In the genomic region with DNA sequence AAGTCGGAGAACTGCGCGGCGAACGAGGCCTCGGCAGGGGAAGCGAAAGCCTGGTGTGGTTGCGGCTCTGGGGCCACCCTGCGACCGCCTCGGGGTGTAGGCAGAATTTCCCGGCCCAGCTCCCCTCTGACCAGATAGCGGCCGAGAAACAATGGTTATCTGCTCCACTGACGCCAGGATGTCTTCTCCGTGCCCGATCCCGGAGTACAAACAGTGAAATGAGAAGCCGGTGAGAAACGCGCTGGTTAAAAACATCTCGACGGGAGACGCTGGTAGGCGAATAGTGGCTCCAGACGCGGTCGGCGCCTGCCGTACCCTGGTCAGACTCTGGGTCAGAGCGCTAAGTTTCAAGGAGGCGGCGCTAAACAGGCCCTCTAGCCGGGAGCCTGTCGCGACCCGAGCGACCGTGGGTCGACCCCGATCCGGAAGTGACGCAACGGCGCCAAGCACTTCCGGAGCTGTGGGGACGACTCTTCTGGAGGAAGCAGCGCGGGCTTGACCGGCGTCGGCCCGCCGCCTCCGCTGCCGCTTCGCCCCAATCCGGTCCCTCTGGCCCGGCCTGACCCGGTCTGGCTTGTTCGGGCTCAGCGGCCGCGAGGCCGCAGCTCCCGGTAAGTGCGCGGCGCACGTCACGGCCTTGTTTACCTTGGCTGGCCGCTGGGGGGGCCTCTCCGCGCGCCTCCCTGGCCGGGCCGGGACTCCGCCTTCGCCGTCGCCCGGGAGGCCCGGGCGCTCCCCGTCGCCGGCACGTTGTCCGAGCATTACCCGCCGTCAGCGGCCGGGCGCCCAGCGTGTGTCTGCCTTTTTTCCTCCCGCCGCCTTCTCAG, we compare ENCODE assay signal across 8 cellular contexts. TPM values are rescaled to one million over a fixed set of nuclear protein-coding genes. Genes with fewer than 3 reads are reported as not detected.
A peak's percentile ranks its signal among the peaks of the same experiment; 100 is the strongest.
DNase-seq lines count a peak whose midpoint lies in the region; ATAC-seq and TF ChIP-seq lines count a peak whose summit lies in the region.

A gene (plus strand): TSS at position 455 of the 827 bp plus-strand sequence. CDS start 8,717 bp downstream, outside the sequence.

- TF ChIP-seq CTCF in coronary artery (IDR thresholded peaks at IDR 0.05), result no peak

- H3K27ac ChIP-seq in coronary artery, result peak within 1 kb of the TSS; percentile 87 to 97

- TF ChIP-seq POLR2A in GM18951 (IDR thresholded peaks at IDR 0.05; ENCODE audit: extremely low read depth, insufficient read depth, insufficient read length), result peak; percentile 91

- in situ Hi-C loops in GM18951 (cut with MboI; ENCODE audit: low sequenced_read_pairs, unreplicated experiment), result no loop called here

- peak; percentile 81 for ATAC-seq in HG03196 (IDR thresholded peaks at IDR 0.05; ENCODE audit: unreplicated experiment)
- ATAC-seq in left colon, result peak; percentile 91

- intact Hi-C loops in left colon (cut with DNase I, micrococcal nuclease), result no loop called here

- DNase-seq in AML-193 (lab: John Stamatoyannopoulos, UW) (peak; percentile 96), NCI-H524 treated with DMSO at 0.1 percent for 48 hours (lab: John Stamatoyannopoulos, UW) (peak; percentile 41), coronary artery (ENCODE audit: low spot score) (peak; percentile 94), left colon (peak; percentile 93 to 94)
- peak; percentile 92 for DNase-seq in activated CD4-positive, alpha-beta T cell treated with anti-CD3 and anti-CD28 coated beads for 48 hours
- peak; percentile 90 to 92 for DNase-seq in stimulated activated CD4-positive, alpha-beta T cell treated with anti-CD3 and anti-CD28 coated beads, Interleukin-2, amount 100 ng/mL, for 24 hours

- peak within 1 kb of the TSS; percentile 92 for H3K4me3 ChIP-seq in coronary artery

RNA-seq across cellular contexts. Expression of the gene that starts here (rescaled TPM):
- 10 to 100 TPM; 72.3 to 82.0 TPM for total RNA-seq in left colon

Comparison
In these comparisons a context has a peak if more than half of its experiments do, and no peak if none do; other contexts are left out.
1. Peak in every context shown above with its lines: DNase-seq, ATAC-seq, H3K4me3 ChIP-seq and H3K27ac ChIP-seq.
2. DNase-seq: peak in every context shown above with its lines; median percentile 96 in AML-193; 94 in coronary artery; 94 in left colon; 92 in activated CD4-positive, alpha-beta T cell treated with anti-CD3 and anti-CD28 coated beads for 48 hours; 91 in stimulated activated CD4-positive, alpha-beta T cell treated with anti-CD3 and anti-CD28 coated beads, Interleukin-2, amount 100 ng/mL, for 24 hours; 41 in NCI-H524 treated with DMSO at 0.1 percent for 48 hours.